ENCODE assay signal across 8 cellular contexts in the genomic region with DNA sequence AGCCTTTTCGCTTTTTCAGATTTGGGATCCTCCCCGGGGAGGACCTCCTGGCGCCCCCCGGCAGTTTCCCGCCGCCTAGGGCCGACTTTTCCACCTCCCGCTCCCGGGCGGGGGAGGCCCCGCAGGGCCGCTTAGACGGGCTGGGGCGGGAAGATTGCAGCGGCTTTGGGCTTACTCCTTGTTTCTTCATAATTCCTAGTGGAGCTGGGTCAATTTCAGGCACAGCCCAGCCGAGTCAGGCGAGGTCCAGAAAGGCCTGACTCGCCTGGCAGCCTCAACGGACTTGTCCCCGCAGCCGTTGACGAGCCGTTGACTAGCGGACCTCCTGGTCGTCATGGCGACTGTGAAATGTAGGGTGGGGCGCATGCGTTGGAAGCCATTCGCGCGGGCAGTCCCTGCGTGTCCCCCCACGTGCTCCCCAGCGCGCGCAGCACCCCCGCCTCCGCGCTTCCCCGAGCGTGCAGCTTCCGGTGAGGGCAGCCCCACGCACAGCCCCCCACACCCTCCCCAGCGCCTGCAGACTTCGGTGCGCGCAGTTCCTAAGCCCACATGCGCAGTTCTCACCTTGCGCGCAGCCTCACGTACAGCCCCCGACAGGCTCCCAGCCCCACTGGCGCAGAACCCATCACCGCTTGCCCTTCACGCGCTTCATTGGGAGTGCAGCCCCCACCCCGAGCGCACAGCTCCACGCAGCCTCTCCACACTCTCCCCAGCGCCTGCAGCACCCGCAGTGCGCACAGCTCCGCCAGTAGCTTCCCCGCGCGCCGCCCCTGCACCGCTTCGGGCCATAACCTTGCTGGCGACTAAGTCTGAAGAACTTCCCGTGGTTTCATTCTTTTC. TPM values are rescaled to one million over a fixed set of nuclear protein-coding genes. Genes with fewer than 3 reads are reported as not detected.
DNase-seq lines count a peak whose midpoint lies in the region; ATAC-seq and TF ChIP-seq lines count a peak whose summit lies in the region.
"Not testable (repeated sequence)": the region's sequence is repeated elsewhere in the genome, so short reads cannot be mapped to it uniquely, and the experiment has no call there.

No MANE protein-coding gene starts in this region.

- intact Hi-C loops in spleen (cut with DNase I; ENCODE audit: low total_unique reads), result not testable (repeated sequence)

- H3K4me1 ChIP-seq in spleen, result peaks cover 0 to 24% (median 18%) of the 10 kb centered on the region in 6 donors

- not testable (repeated sequence) for H3K27ac ChIP-seq in caudate nucleus (ENCODE audit: low read depth, low read length)
- H3K27ac ChIP-seq in spleen, result peak overlapping the region in 6 of 8 donors; percentile 32 to 83 (median 68)

- H3K36me3 ChIP-seq in spleen, result not testable (repeated sequence)

- H3K27me3 ChIP-seq in spleen (replicated peaks in 1 of 7), result not testable (repeated sequence)

- not testable (repeated sequence) for TF ChIP-seq CTCF in spleen (IDR thresholded peaks at IDR 0.05 in 8 of 11, conservative IDR thresholded peaks at IDR 0.05 in 3 of 11)

- 0 to 1% (median 1%) methylated on average over 44 to 71 of the region's 71 CpGs for WGBS in spleen, 5 donors

- peak in 1 of 3 donors; percentile 18 for TF ChIP-seq POLR2A in spleen (IDR thresholded peaks at IDR 0.05)

- H3K9me3 ChIP-seq in spleen, result not testable (repeated sequence)

- H3K4me3 ChIP-seq in spleen, result peak overlapping the region; percentile 24 to 91 (median 69)

- peak; percentile 22 for DNase-seq in AG08396 (ENCODE audit: low spot score)
- DNase-seq in NCI-H2196 treated with DMSO at 0.1 percent for 48 hours (lab: John Stamatoyannopoulos, UW; ENCODE audit: unreplicated experiment), result peak; percentile 31
- DNase-seq in activated CD4-positive, CD25-positive, alpha-beta regulatory T cell treated with anti-CD3 and anti-CD28 coated beads, Interleukin-2, amount 50 U/mL, for 72 hours, result peak; percentile 83
- peak in 58 of 61 donors; percentile 10 to 92 (median 76) for DNase-seq in caudate nucleus (lab: John Stamatoyannopoulos, UW)
- peak; percentile 75 for DNase-seq in islet precursor cell
- DNase-seq in spleen, result peak; percentile 96

- ATAC-seq in GM19035 (IDR thresholded peaks at IDR 0.05; ENCODE audit: unreplicated experiment), result peak; percentile 95
- ATAC-seq in HG03175 (IDR thresholded peaks at IDR 0.05; ENCODE audit: unreplicated experiment), result peak; percentile 96

RNA-seq across cellular contexts. Expression of a gene that starts 17.1 kb away (rescaled TPM):
- total RNA-seq in spleen, result 10 to 100 TPM; 46.5 to 58.5 (median 48.9) TPM
- polyA plus RNA-seq in spleen, result 10 to 100 TPM; 42.3 to 54.5 (median 49.2) TPM

Comparison
In these comparisons a context has a peak if more than half of its experiments do, and no peak if none do; other contexts are left out.
1. DNase-seq: peak in every context shown above with its lines; median percentile 96 in spleen; 83 in activated CD4-positive, CD25-positive, alpha-beta regulatory T cell treated with anti-CD3 and anti-CD28 coated beads, Interleukin-2, amount 50 U/mL, for 72 hours; 76 in caudate nucleus; 75 in islet precursor cell; 31 in NCI-H2196 treated with DMSO at 0.1 percent for 48 hours; 22 in AG08396.